ENCODE assay signal across 37 cellular contexts in genomic region chr1:15767941-15768340, GRCh38. TPM values are rescaled to one million over a fixed set of nuclear protein-coding genes. Genes with fewer than 3 reads are reported as not detected.
"Had no signal": no experiment of that assay in that cellular context is flagged by ENCODE, and none has a peak within 500 bp of the region (broad histone marks: within the 10 kb centered on the region; RNA-seq: fewer than 3 reads in every experiment).

No MANE protein-coding gene starts in this region.

- H3K4me1 Mint-ChIP-seq: activated naive CD8-positive, alpha-beta T cell treated with anti-CD3 and anti-CD28 coated beads, Interleukin-2, amount 10 ng/mL, durations not matched to agents 7 days and 5 days; activated T-helper 17 cell treated with anti-CD3 and anti-CD28 coated beads, Interleukin-2, amount 50 U/mL, for 72 hours had no signal

- H3K9me3 ChIP-seq: body of pancreas, breast epithelium, Peyer's patch, SJCRH30 had no signal

- DNase-seq: activated CD4-positive, alpha-beta T cell treated with anti-CD3 and anti-CD28 coated beads for 1 hour; activated CD4-positive, alpha-beta T cell treated with anti-CD3 and anti-CD28 coated beads for 48 hours; activated CD4-positive, CD25-positive, alpha-beta regulatory T cell; activated CD8-positive, alpha-beta T cell treated with anti-CD3 and anti-CD28 coated beads for 36 hours; activated effector memory CD4-positive, alpha-beta T cell treated with anti-CD3 and anti-CD28 coated beads, Interleukin-2, amount 50 U/mL, for 16 hours; activated naive CD4-positive, alpha-beta T cell; activated naive CD4-positive, alpha-beta T cell treated with anti-CD3 and anti-CD28 coated beads, Interleukin-2, amount 50 U/mL, for 16 hours; activated naive CD8-positive, alpha-beta T cell treated with anti-CD3 and anti-CD28 coated beads, Interleukin-2, amount 10 ng/mL, durations not matched to agents 7 days and 5 days; activated T-cell treated with anti-CD3 and anti-CD28 coated beads, Interleukin-2, amount 50 U/mL, for 1 hour; activated T-cell treated with anti-CD3 and anti-CD28 coated beads, Interleukin-2, amount 50 U/mL, for 72 hours; amygdala; body of pancreas; NCI-H1105; NCI-H1417 treated with DMSO at 0.1 percent for 48 hours; NCI-H1694 treated with DMSO at 0.1 percent for 48 hours; NCI-H2029; NCI-H510A; NCI-H526; NCI-H748 treated with DMSO at 0.1 percent for 48 hours; NK-92 treated with Interleukin-12 subunit alpha and Interleukin-12 subunit beta, amount 100 ng/mL, for 24 hours; PC-3; Peyer's patch; RPMI8226; SHP77; SJCRH30; T1000; WERI-Rb-1 had no signal

- H3K36me3 ChIP-seq: breast epithelium, SJCRH30 had no signal

- H3K36me3 Mint-ChIP-seq: activated naive CD8-positive, alpha-beta T cell treated with anti-CD3 and anti-CD28 coated beads, Interleukin-2, amount 10 ng/mL, durations not matched to agents 7 days and 5 days had no signal

- ATAC-seq: activated CD8-positive, alpha-beta T cell treated with anti-CD3 and anti-CD28 coated beads for 36 hours; activated T-cell treated with anti-CD3 and anti-CD28 coated beads, Interleukin-2, amount 50 U/mL, for 72 hours; activated T-helper 17 cell treated with anti-CD3 and anti-CD28 coated beads, Interleukin-2, amount 50 U/mL, for 72 hours; body of pancreas; PC-3 had no signal

- H3K4me1 ChIP-seq: breast epithelium, SJCRH30 had no signal

- H3K27ac ChIP-seq: body of pancreas, breast epithelium, KMS-11, Peyer's patch, SJCRH30, SK-N-MC, WERI-Rb-1 had no signal

- H3K9me3 Mint-ChIP-seq: activated CD8-positive, alpha-beta T cell treated with anti-CD3 and anti-CD28 coated beads for 36 hours; activated naive CD8-positive, alpha-beta T cell treated with anti-CD3 and anti-CD28 coated beads, Interleukin-2, amount 10 ng/mL, durations not matched to agents 7 days and 5 days; activated T-cell treated with anti-CD3 and anti-CD28 coated beads, Interleukin-2, amount 50 U/mL, for 72 hours; activated T-helper 17 cell treated with anti-CD3 and anti-CD28 coated beads, Interleukin-2, amount 50 U/mL, for 72 hours had no signal

- H3K27ac Mint-ChIP-seq: activated CD8-positive, alpha-beta T cell treated with anti-CD3 and anti-CD28 coated beads for 36 hours; activated naive CD8-positive, alpha-beta T cell treated with anti-CD3 and anti-CD28 coated beads, Interleukin-2, amount 10 ng/mL, durations not matched to agents 7 days and 5 days; activated T-cell treated with anti-CD3 and anti-CD28 coated beads, Interleukin-2, amount 50 U/mL, for 72 hours; activated T-helper 17 cell treated with anti-CD3 and anti-CD28 coated beads, Interleukin-2, amount 50 U/mL, for 72 hours had no signal

- H3K4me3 ChIP-seq: body of pancreas, breast epithelium, Peyer's patch, SJCRH30, SK-N-MC had no signal

- H3K4me3 Mint-ChIP-seq: activated CD8-positive, alpha-beta T cell treated with anti-CD3 and anti-CD28 coated beads for 36 hours; activated naive CD8-positive, alpha-beta T cell treated with anti-CD3 and anti-CD28 coated beads, Interleukin-2, amount 10 ng/mL, durations not matched to agents 7 days and 5 days; activated T-cell treated with anti-CD3 and anti-CD28 coated beads, Interleukin-2, amount 50 U/mL, for 72 hours; activated T-helper 17 cell treated with anti-CD3 and anti-CD28 coated beads, Interleukin-2, amount 50 U/mL, for 72 hours had no signal

- H3K27me3 ChIP-seq: body of pancreas, breast epithelium, Peyer's patch, SJCRH30 had no signal

RNA-seq across cellular contexts. Expression of gene FBLIM1, which starts 9.3 kb away (rescaled TPM):
- total RNA-seq: activated CD8-positive, alpha-beta memory T cell treated with anti-CD3 and anti-CD28 coated beads for 36 hours; activated CD8-positive, alpha-beta T cell treated with anti-CD3 and anti-CD28 coated beads for 36 hours; activated T-cell treated with anti-CD3 and anti-CD28 coated beads, Interleukin-2, amount 50 U/mL, for 72 hours; activated T-helper 17 cell treated with anti-CD3 and anti-CD28 coated beads, Interleukin-2, amount 50 U/mL, for 72 hours; T-helper 1 cell treated with Interleukin-12 subunit alpha and Interleukin-12 subunit beta and Interleukin-4 antibody, amounts not matched to agents 30 ng/mL and 1 ng/mL, for 36 hours; T-helper 2 cell treated with Interferon-gamma antibody and Interleukin-4, amounts not matched to agents 100 ng/mL and 5 ng/mL, for 36 hours had no signal

RNA-seq across cellular contexts. Expression of gene TMEM82, which starts 25.6 kb away (rescaled TPM):
- total RNA-seq: activated CD8-positive, alpha-beta memory T cell treated with anti-CD3 and anti-CD28 coated beads for 36 hours; activated CD8-positive, alpha-beta T cell treated with anti-CD3 and anti-CD28 coated beads for 36 hours; activated naive CD8-positive, alpha-beta T cell treated with anti-CD3 and anti-CD28 coated beads, Interleukin-2, amount 10 ng/mL, durations not matched to agents 7 days and 5 days; activated T-helper 17 cell treated with anti-CD3 and anti-CD28 coated beads, Interleukin-2, amount 50 U/mL, for 72 hours; astrocyte; body of pancreas; breast epithelium; cardiac septum; MCF 10A; PC-3; SJCRH30; T-helper 1 cell treated with Interleukin-12 subunit alpha and Interleukin-12 subunit beta and Interleukin-4 antibody, amounts not matched to agents 30 ng/mL and 1 ng/mL, for 36 hours; T-helper 2 cell treated with Interferon-gamma antibody and Interleukin-4, amounts not matched to agents 100 ng/mL and 5 ng/mL, for 36 hours had no signal
